ENCODE assay signal across 2 cellular contexts in the genomic region with DNA sequence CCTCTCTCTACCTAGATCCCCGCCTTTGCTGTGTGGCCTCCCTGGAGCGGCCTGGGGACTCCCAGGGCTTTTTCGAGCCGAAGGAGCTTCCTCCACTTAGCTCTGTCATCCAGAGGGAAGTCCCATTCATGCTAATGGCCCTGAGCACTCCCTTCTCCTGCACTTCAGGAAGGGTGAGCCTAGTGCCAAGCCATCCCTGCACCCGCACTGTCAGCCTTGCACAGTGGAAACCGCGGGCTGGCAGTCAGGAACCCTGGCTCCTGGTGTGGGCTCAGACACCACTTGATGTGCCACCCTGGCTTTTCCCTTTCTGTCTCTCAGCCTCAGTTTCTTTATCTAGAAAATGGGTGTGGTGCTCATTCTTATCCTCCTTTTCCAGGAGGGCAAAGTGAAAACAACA.
A peak's percentile ranks its signal among the peaks of the same experiment; 100 is the strongest.
TF ChIP-seq lines count a peak whose summit lies in the region.

No MANE protein-coding gene starts in this region.

TF ChIP-seq in HepG2, 621 proteins besides CTCF, POLR2A, EP300 and RAD21:
- TF ChIP-seq, protein P1, sequence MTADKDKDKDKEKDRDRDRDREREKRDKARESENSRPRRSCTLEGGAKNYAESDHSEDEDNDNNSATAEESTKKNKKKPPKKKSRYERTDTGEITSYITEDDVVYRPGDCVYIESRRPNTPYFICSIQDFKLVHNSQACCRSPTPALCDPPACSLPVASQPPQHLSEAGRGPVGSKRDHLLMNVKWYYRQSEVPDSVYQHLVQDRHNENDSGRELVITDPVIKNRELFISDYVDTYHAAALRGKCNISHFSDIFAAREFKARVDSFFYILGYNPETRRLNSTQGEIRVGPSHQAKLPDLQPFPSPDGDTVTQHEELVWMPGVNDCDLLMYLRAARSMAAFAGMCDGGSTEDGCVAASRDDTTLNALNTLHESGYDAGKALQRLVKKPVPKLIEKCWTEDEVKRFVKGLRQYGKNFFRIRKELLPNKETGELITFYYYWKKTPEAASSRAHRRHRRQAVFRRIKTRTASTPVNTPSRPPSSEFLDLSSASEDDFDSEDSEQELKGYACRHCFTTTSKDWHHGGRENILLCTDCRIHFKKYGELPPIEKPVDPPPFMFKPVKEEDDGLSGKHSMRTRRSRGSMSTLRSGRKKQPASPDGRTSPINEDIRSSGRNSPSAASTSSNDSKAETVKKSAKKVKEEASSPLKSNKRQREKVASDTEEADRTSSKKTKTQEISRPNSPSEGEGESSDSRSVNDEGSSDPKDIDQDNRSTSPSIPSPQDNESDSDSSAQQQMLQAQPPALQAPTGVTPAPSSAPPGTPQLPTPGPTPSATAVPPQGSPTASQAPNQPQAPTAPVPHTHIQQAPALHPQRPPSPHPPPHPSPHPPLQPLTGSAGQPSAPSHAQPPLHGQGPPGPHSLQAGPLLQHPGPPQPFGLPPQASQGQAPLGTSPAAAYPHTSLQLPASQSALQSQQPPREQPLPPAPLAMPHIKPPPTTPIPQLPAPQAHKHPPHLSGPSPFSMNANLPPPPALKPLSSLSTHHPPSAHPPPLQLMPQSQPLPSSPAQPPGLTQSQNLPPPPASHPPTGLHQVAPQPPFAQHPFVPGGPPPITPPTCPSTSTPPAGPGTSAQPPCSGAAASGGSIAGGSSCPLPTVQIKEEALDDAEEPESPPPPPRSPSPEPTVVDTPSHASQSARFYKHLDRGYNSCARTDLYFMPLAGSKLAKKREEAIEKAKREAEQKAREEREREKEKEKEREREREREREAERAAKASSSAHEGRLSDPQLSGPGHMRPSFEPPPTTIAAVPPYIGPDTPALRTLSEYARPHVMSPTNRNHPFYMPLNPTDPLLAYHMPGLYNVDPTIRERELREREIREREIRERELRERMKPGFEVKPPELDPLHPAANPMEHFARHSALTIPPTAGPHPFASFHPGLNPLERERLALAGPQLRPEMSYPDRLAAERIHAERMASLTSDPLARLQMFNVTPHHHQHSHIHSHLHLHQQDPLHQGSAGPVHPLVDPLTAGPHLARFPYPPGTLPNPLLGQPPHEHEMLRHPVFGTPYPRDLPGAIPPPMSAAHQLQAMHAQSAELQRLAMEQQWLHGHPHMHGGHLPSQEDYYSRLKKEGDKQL (CRISPR knock-in tag; IDR thresholded peaks at IDR 0.05; ENCODE audit: low read depth) = no peak
- TF ChIP-seq, protein P2, sequence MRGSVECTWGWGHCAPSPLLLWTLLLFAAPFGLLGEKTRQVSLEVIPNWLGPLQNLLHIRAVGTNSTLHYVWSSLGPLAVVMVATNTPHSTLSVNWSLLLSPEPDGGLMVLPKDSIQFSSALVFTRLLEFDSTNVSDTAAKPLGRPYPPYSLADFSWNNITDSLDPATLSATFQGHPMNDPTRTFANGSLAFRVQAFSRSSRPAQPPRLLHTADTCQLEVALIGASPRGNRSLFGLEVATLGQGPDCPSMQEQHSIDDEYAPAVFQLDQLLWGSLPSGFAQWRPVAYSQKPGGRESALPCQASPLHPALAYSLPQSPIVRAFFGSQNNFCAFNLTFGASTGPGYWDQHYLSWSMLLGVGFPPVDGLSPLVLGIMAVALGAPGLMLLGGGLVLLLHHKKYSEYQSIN (CRISPR knock-in tag; IDR thresholded peaks at IDR 0.05; ENCODE audit: borderline replicate concordance) = no peak
- TF ChIP-seq ERF (CRISPR knock-in tag; IDR thresholded peaks at IDR 0.05) (no peak), ZNF629 (CRISPR knock-in tag; conservative IDR thresholded peaks at IDR 0.05) (peak; percentile 74), RBM22 (optimal IDR thresholded peaks at IDR 0.05; ENCODE audit: low read length) (peak; percentile 4), FOXJ3 (CRISPR knock-in tag; IDR thresholded peaks at IDR 0.05; ENCODE audit: borderline replicate concordance) (no peak), ZNF143 (CRISPR knock-in tag; IDR thresholded peaks at IDR 0.05) (no peak)
- TF ChIP-seq, protein P3, sequence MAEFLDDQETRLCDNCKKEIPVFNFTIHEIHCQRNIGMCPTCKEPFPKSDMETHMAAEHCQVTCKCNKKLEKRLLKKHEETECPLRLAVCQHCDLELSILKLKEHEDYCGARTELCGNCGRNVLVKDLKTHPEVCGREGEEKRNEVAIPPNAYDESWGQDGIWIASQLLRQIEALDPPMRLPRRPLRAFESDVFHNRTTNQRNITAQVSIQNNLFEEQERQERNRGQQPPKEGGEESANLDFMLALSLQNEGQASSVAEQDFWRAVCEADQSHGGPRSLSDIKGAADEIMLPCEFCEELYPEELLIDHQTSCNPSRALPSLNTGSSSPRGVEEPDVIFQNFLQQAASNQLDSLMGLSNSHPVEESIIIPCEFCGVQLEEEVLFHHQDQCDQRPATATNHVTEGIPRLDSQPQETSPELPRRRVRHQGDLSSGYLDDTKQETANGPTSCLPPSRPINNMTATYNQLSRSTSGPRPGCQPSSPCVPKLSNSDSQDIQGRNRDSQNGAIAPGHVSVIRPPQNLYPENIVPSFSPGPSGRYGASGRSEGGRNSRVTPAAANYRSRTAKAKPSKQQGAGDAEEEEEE (CRISPR knock-in tag; IDR thresholded peaks at IDR 0.05; ENCODE audit: borderline replicate concordance) = no peak

TF ChIP-seq in K562, 482 proteins besides CTCF, POLR2A, EP300 and RAD21:
- no peak for TF ChIP-seq ZNF830 (CRISPR knock-in tag; IDR thresholded peaks at IDR 0.05)
- peak; percentile 33 for TF ChIP-seq RBM25 (IDR thresholded peaks at IDR 0.05; ENCODE audit: low read depth, low read length, severe bottlenecking)
- no peak for TF ChIP-seq EZH2 (IDR thresholded peaks at IDR 0.05; ENCODE audit: borderline replicate concordance, low read depth, low read length)
- peak; percentile 40; the same call in 1 of the 2 replicates for TF ChIP-seq BCOR (IDR thresholded peaks at IDR 0.05)
- no peak for TF ChIP-seq U2AF1 (optimal IDR thresholded peaks at IDR 0.05; ENCODE audit: low read depth, low read length)
- TF ChIP-seq KDM1A (IDR thresholded peaks at IDR 0.05) = peak in 1 of 2 experiments; percentile 39; a peak in 1 of 4 replicates
- no peak for TF ChIP-seq ZNF324 (CRISPR knock-in tag; IDR thresholded peaks at IDR 0.05)
- TF ChIP-seq, protein P4, sequence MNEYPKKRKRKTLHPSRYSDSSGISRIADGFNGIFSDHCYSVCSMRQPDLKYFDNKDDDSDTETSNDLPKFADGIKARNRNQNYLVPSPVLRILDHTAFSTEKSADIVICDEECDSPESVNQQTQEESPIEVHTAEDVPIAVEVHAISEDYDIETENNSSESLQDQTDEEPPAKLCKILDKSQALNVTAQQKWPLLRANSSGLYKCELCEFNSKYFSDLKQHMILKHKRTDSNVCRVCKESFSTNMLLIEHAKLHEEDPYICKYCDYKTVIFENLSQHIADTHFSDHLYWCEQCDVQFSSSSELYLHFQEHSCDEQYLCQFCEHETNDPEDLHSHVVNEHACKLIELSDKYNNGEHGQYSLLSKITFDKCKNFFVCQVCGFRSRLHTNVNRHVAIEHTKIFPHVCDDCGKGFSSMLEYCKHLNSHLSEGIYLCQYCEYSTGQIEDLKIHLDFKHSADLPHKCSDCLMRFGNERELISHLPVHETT (CRISPR knock-in tag; conservative IDR thresholded peaks at IDR 0.05 in 1 of 2, IDR thresholded peaks at IDR 0.05 in 1 of 2) = no peak
- TF ChIP-seq, protein P5, sequence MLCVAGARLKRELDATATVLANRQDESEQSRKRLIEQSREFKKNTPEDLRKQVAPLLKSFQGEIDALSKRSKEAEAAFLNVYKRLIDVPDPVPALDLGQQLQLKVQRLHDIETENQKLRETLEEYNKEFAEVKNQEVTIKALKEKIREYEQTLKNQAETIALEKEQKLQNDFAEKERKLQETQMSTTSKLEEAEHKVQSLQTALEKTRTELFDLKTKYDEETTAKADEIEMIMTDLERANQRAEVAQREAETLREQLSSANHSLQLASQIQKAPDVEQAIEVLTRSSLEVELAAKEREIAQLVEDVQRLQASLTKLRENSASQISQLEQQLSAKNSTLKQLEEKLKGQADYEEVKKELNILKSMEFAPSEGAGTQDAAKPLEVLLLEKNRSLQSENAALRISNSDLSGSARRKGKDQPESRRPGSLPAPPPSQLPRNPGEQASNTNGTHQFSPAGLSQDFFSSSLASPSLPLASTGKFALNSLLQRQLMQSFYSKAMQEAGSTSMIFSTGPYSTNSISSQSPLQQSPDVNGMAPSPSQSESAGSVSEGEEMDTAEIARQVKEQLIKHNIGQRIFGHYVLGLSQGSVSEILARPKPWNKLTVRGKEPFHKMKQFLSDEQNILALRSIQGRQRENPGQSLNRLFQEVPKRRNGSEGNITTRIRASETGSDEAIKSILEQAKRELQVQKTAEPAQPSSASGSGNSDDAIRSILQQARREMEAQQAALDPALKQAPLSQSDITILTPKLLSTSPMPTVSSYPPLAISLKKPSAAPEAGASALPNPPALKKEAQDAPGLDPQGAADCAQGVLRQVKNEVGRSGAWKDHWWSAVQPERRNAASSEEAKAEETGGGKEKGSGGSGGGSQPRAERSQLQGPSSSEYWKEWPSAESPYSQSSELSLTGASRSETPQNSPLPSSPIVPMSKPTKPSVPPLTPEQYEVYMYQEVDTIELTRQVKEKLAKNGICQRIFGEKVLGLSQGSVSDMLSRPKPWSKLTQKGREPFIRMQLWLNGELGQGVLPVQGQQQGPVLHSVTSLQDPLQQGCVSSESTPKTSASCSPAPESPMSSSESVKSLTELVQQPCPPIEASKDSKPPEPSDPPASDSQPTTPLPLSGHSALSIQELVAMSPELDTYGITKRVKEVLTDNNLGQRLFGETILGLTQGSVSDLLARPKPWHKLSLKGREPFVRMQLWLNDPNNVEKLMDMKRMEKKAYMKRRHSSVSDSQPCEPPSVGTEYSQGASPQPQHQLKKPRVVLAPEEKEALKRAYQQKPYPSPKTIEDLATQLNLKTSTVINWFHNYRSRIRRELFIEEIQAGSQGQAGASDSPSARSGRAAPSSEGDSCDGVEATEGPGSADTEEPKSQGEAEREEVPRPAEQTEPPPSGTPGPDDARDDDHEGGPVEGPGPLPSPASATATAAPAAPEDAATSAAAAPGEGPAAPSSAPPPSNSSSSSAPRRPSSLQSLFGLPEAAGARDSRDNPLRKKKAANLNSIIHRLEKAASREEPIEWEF (CRISPR knock-in tag; IDR thresholded peaks at IDR 0.05) = no peak
- 0 out of 2 replicates have a peak, but pooled peaks have one; percentile 2 for TF ChIP-seq JUNB (CRISPR knock-in tag; conservative IDR thresholded peaks at IDR 0.05)
- no peak for TF ChIP-seq CBX3 (IDR thresholded peaks at IDR 0.05; ENCODE audit: borderline replicate concordance in 1 of 2, low read length in 2 of 2)
- no peak for TF ChIP-seq NR2F6 (CRISPR knock-in tag; IDR thresholded peaks at IDR 0.05)
